15 cellular contexts compared by ENCODE assay signal in genomic region chr1:51304360-51304759, GRCh38. TPM values are rescaled to one million over a fixed set of nuclear protein-coding genes. Genes with fewer than 3 reads are reported as not detected.
"Had no signal": no experiment of that assay in that cellular context is flagged by ENCODE, and none has a peak within 500 bp of the region (broad histone marks: within the 10 kb centered on the region; RNA-seq: fewer than 3 reads in every experiment).

No MANE protein-coding gene starts in this region.

- DNase-seq: activated CD4-positive, alpha-beta T cell treated with anti-CD3 and anti-CD28 coated beads, Interleukin-2, amount 10 ng/mL, durations not matched to agents 24 days and 14 days; activated T-cell treated with anti-CD3 and anti-CD28 coated beads, Interleukin-2, amount 50 U/mL, for 1 hour; central memory CD4-positive, alpha-beta T cell; dorsolateral prefrontal cortex; heart left ventricle; left ventricle myocardium superior; mammary epithelial cell; midbrain; natural killer cell; pancreas; psoas muscle; stimulated activated CD4-positive, alpha-beta T cell treated with anti-CD3 and anti-CD28 coated beads, Interleukin-4, amount 100 ng/mL, for 4 hours; tibial artery had no signal

- H3K4me1 Mint-ChIP-seq: natural killer cell had no signal

- ATAC-seq: left ventricle myocardium superior, natural killer cell, psoas muscle had no signal

- H3K36me3 Mint-ChIP-seq: natural killer cell had no signal

- H3K27me3 Mint-ChIP-seq: activated CD4-positive, alpha-beta T cell treated with anti-CD3 and anti-CD28 coated beads, Interleukin-2, amount 10 ng/mL, durations not matched to agents 24 days and 14 days had no signal

- H3K27ac Mint-ChIP-seq: natural killer cell had no signal

- H3K4me3 Mint-ChIP-seq: activated CD4-positive, alpha-beta T cell treated with anti-CD3 and anti-CD28 coated beads, Interleukin-2, amount 10 ng/mL, durations not matched to agents 24 days and 14 days; natural killer cell had no signal

- H3K9me3 Mint-ChIP-seq: activated CD4-positive, alpha-beta T cell treated with anti-CD3 and anti-CD28 coated beads, Interleukin-2, amount 10 ng/mL, durations not matched to agents 24 days and 14 days; natural killer cell had no signal

RNA-seq across cellular contexts. Expression of gene TTC39A, which starts 26.0 kb away (rescaled TPM):
- total RNA-seq: ascending aorta; T-helper 2 cell treated with Interferon-gamma antibody and Interleukin-4, amounts not matched to agents 100 ng/mL and 5 ng/mL, for 36 hours had no signal
